ENCODE assay signal across 1 cellular context in the genomic region with DNA sequence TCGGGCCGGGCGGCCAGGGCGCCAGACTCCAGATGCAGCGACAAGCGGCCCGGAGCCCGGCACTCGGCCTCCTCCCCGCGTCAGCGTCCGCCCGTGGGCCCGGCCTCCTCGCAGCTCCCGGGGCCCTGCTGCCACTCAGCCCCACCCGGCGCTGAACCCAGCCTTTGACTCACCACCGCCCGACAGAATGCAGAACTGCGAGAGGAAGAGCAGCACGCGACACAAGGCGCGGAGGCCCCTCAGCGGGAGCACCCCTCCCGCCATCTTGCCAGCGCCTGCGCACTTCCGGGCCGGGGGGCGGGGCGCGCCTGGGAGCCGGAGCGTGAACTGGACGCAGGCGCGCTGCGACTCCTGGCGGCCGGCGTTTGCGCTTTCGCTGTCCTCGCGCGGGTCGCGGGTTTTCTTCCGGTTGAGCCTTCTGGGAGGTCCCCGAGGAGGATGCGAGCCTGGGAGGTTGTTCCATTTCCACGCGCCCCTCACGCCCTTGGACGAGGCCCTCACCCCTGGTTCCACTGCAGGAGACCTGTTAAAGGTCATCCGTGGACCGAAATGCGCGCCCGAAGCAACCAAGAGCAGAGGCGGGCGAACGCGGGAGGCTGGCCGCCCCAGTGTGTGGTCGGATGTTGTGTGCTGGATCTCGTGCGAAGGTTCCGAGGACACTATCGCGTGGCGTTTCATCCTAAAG.
A peak's percentile ranks its signal among the peaks of the same experiment; 100 is the strongest.
TF ChIP-seq lines count a peak whose summit lies in the region.

A gene with protein sequence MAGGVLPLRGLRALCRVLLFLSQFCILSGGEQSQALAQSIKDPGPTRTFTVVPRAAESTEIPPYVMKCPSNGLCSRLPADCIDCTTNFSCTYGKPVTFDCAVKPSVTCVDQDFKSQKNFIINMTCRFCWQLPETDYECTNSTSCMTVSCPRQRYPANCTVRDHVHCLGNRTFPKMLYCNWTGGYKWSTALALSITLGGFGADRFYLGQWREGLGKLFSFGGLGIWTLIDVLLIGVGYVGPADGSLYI (minus strand): TSS at position 284 of the 685 bp plus-strand sequence. CDS start 20 bp downstream, at position 264.

TF ChIP-seq in K562, 482 proteins besides CTCF, POLR2A, EP300 and RAD21 (continued from another document):
- TF ChIP-seq NR2C1 (IDR thresholded peaks at IDR 0.05) (peak; percentile 97), NR2C1 (tag; IDR thresholded peaks at IDR 0.05) (peak; percentile 98), C11orf30 (IDR thresholded peaks at IDR 0.05; ENCODE audit: low read depth) (peak; percentile 83), FOXP1 (CRISPR knock-in tag; IDR thresholded peaks at IDR 0.05) (peak; percentile 90), RAD51 (IDR thresholded peaks at IDR 0.05; ENCODE audit: borderline replicate concordance, low read depth) (no peak), ZNF347 (CRISPR knock-in tag; IDR thresholded peaks at IDR 0.05; ENCODE audit: low read depth) (no peak), ZC3H8 (IDR thresholded peaks at IDR 0.05) (no peak), RB1 (IDR thresholded peaks at IDR 0.05; ENCODE audit: low read depth) (peak; percentile 91), CHD2 (IDR thresholded peaks at IDR 0.05; ENCODE audit: low read depth, low read length) (peak; percentile 76; the same call in 1 of the 2 replicates), HNRNPLL (IDR thresholded peaks at IDR 0.05; ENCODE audit: low read depth, low read length, poor library complexity, severe bottlenecking) (peak; percentile 77), ZNF695 (CRISPR knock-in tag; IDR thresholded peaks at IDR 0.05) (no peak), XRCC5 (IDR thresholded peaks at IDR 0.05; ENCODE audit: low read depth, low read length) (peak; percentile 91), MIER1 (IDR thresholded peaks at IDR 0.05; ENCODE audit: low read depth) (no peak), MTA3 (IDR thresholded peaks at IDR 0.05; ENCODE audit: borderline replicate concordance) (peak; percentile 77), POU5F1 (IDR thresholded peaks at IDR 0.05; ENCODE audit: borderline replicate concordance, low read depth, low read length, partially characterized antibody) (peak; percentile 12), ETV5 (CRISPR knock-in tag; IDR thresholded peaks at IDR 0.05; ENCODE audit: low read depth) (peak; percentile 95), FOXM1 (IDR thresholded peaks at IDR 0.05; ENCODE audit: low read depth) (no peak), FOXM1 (CRISPR knock-in tag; IDR thresholded peaks at IDR 0.05; ENCODE audit: low read depth) (no peak)
- TF ChIP-seq, protein P1, sequence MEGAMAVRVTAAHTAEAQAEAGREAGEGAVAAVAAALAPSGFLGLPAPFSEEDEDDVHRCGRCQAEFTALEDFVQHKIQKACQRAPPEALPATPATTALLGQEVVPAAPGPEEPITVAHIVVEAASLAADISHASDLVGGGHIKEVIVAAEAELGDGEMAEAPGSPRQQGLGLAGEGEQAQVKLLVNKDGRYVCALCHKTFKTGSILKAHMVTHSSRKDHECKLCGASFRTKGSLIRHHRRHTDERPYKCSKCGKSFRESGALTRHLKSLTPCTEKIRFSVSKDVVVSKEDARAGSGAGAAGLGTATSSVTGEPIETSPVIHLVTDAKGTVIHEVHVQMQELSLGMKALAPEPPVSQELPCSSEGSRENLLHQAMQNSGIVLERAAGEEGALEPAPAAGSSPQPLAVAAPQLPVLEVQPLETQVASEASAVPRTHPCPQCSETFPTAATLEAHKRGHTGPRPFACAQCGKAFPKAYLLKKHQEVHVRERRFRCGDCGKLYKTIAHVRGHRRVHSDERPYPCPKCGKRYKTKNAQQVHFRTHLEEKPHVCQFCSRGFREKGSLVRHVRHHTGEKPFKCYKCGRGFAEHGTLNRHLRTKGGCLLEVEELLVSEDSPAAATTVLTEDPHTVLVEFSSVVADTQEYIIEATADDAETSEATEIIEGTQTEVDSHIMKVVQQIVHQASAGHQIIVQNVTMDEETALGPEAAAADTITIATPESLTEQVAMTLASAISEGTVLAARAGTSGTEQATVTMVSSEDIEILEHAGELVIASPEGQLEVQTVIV (CRISPR knock-in tag; IDR thresholded peaks at IDR 0.05; ENCODE audit: borderline replicate concordance), result no peak
- TF ChIP-seq, protein P2, sequence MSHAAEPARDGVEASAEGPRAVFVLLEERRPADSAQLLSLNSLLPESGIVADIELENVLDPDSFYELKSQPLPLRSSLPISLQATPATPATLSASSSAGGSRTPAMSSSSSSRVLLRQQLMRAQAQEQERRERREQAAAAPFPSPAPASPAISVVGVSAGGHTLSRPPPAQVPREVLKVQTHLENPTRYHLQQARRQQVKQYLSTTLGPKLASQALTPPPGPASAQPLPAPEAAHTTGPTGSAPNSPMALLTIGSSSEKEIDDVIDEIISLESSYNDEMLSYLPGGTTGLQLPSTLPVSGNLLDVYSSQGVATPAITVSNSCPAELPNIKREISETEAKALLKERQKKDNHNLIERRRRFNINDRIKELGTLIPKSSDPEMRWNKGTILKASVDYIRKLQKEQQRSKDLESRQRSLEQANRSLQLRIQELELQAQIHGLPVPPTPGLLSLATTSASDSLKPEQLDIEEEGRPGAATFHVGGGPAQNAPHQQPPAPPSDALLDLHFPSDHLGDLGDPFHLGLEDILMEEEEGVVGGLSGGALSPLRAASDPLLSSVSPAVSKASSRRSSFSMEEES (CRISPR knock-in tag; IDR thresholded peaks at IDR 0.05), result no peak
- TF ChIP-seq, protein P3, sequence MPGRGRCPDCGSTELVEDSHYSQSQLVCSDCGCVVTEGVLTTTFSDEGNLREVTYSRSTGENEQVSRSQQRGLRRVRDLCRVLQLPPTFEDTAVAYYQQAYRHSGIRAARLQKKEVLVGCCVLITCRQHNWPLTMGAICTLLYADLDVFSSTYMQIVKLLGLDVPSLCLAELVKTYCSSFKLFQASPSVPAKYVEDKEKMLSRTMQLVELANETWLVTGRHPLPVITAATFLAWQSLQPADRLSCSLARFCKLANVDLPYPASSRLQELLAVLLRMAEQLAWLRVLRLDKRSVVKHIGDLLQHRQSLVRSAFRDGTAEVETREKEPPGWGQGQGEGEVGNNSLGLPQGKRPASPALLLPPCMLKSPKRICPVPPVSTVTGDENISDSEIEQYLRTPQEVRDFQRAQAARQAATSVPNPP (IDR thresholded peaks at IDR 0.05; ENCODE audit: borderline replicate concordance, insufficient read depth, insufficient read length), result no peak
- TF ChIP-seq, protein P4, sequence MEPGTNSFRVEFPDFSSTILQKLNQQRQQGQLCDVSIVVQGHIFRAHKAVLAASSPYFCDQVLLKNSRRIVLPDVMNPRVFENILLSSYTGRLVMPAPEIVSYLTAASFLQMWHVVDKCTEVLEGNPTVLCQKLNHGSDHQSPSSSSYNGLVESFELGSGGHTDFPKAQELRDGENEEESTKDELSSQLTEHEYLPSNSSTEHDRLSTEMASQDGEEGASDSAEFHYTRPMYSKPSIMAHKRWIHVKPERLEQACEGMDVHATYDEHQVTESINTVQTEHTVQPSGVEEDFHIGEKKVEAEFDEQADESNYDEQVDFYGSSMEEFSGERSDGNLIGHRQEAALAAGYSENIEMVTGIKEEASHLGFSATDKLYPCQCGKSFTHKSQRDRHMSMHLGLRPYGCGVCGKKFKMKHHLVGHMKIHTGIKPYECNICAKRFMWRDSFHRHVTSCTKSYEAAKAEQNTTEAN (CRISPR knock-in tag; IDR thresholded peaks at IDR 0.05), result 0 out of 2 replicates have a peak, but pooled peaks have one; percentile 61
- TF ChIP-seq, protein P5, sequence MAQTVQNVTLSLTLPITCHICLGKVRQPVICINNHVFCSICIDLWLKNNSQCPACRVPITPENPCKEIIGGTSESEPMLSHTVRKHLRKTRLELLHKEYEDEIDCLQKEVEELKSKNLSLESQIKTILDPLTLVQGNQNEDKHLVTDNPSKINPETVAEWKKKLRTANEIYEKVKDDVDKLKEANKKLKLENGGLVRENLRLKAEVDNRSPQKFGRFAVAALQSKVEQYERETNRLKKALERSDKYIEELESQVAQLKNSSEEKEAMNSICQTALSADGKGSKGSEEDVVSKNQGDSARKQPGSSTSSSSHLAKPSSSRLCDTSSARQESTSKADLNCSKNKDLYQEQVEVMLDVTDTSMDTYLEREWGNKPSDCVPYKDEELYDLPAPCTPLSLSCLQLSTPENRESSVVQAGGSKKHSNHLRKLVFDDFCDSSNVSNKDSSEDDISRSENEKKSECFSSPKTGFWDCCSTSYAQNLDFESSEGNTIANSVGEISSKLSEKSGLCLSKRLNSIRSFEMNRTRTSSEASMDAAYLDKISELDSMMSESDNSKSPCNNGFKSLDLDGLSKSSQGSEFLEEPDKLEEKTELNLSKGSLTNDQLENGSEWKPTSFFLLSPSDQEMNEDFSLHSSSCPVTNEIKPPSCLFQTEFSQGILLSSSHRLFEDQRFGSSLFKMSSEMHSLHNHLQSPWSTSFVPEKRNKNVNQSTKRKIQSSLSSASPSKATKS (CRISPR knock-in tag; IDR thresholded peaks at IDR 0.05), result no peak
